ENCODE assay signal across 1 cellular context in the genomic region with DNA sequence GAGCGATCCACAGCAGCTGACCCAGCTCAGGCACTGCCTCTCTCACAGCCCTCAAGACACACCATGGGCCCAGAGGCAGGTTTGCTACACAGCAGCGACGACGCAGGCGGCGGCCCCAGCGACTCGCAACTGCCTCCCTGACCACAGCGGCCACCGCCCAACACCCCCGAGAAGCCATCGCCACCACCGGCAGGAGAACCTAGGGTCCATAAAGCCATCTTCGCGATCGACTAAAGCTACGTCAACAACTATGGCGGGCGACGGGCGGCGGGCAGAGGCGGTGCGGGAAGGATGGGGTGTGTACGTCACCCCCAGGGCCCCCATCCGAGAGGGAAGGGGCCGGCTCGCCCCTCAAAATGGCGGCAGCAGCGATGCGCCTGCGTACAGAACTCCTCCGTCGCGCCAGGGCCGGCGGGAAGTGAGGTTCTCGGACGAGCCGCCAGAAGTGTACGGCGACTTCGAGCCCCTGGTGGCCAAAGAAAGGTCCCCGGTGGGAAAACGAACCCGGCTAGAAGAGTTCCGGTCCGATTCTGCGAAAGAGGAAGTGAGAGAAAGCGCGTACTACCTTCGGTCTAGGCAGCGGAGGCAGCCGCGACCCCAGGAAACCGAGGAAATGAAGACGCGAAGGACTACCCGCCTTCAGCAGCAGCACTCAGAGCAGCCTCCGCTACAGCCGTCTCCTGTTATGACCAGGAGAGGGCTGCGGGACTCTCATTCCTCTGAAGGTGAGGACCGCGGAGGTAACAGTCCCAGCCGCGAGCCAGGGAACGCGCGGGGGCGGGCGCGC.
A peak's percentile ranks its signal among the peaks of the same experiment; 100 is the strongest.
TF ChIP-seq lines count a peak whose summit lies in the region.

A gene with protein sequence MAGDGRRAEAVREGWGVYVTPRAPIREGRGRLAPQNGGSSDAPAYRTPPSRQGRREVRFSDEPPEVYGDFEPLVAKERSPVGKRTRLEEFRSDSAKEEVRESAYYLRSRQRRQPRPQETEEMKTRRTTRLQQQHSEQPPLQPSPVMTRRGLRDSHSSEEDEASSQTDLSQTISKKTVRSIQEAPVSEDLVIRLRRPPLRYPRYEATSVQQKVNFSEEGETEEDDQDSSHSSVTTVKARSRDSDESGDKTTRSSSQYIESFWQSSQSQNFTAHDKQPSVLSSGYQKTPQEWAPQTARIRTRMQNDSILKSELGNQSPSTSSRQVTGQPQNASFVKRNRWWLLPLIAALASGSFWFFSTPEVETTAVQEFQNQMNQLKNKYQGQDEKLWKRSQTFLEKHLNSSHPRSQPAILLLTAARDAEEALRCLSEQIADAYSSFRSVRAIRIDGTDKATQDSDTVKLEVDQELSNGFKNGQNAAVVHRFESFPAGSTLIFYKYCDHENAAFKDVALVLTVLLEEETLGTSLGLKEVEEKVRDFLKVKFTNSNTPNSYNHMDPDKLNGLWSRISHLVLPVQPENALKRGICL (plus strand): TSS at position 33 of the 787 bp plus-strand sequence. CDS start 218 bp downstream, at position 251.

TF ChIP-seq in liver, 16 proteins besides CTCF, POLR2A, EP300 and RAD21 (continued from another document):
- no peak for TF ChIP-seq FOXA2 (IDR thresholded peaks at IDR 0.05)
- peak; percentile 88 to 94 for TF ChIP-seq GABPA (IDR thresholded peaks at IDR 0.05 in 1 of 2, conservative IDR thresholded peaks at IDR 0.05 in 1 of 2)
- TF ChIP-seq TAF1 (conservative IDR thresholded peaks at IDR 0.05) = peak; percentile 89
- TF ChIP-seq, protein P1, sequence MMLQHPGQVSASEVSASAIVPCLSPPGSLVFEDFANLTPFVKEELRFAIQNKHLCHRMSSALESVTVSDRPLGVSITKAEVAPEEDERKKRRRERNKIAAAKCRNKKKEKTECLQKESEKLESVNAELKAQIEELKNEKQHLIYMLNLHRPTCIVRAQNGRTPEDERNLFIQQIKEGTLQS (IDR thresholded peaks at IDR 0.05) = peak; percentile 69
- TF ChIP-seq YY1 (IDR thresholded peaks at IDR 0.05) = peak; percentile 99
- TF ChIP-seq SP1 (IDR thresholded peaks at IDR 0.05) = peak; percentile 50
- peak in 1 of 2 donors; percentile 28 for TF ChIP-seq HNF4A (conservative IDR thresholded peaks at IDR 0.05)
